Comparison of ENCODE assay signal across 7 cellular contexts in genomic region chr5:126676195-126676624, GRCh38.
DNase-seq lines count a peak whose midpoint lies in the region; ATAC-seq and TF ChIP-seq lines count a peak whose summit lies in the region.

No MANE protein-coding gene starts in this region.

- TF ChIP-seq CTCF in GM12874 (IDR thresholded peaks at IDR 0.05; ENCODE audit: insufficient read depth, low read depth, low read length): peak; percentile 67

- peak; percentile 59 for ATAC-seq in HG02571 (IDR thresholded peaks at IDR 0.05; ENCODE audit: unreplicated experiment)

- DNase-seq in NCI-H1105 treated with DMSO at 0.1 percent for 48 hours (lab: John Stamatoyannopoulos, UW) (peak; percentile 21), T-helper 22 cell (ENCODE audit: low read depth) (peak; percentile 39), astrocyte of the hippocampus (ENCODE audit: low read depth, low spot score) (peak; percentile 77), iPS DF 4.7 (ENCODE audit: extremely low read depth, low spot score) (peak; percentile 80)
- peak; percentile 30 to 34 for DNase-seq in stimulated activated CD4-positive, alpha-beta T cell treated with anti-CD3 and anti-CD28 coated beads, Interleukin-15, amount 100 ng/mL, for 1 hour (ENCODE audit: low read depth in 1 of 2, low spot score in 1 of 2)

Comparison
In these comparisons a context has a peak if more than half of its experiments do, and no peak if none do; other contexts are left out.
1. Peak in every context shown above with its lines: DNase-seq and ATAC-seq.
2. DNase-seq: peak in every context shown above with its lines; median percentile 80 in iPS DF 4.7; 77 in astrocyte of the hippocampus; 39 in T-helper 22 cell; 32 in stimulated activated CD4-positive, alpha-beta T cell treated with anti-CD3 and anti-CD28 coated beads, Interleukin-15, amount 100 ng/mL, for 1 hour; 21 in NCI-H1105 treated with DMSO at 0.1 percent for 48 hours.